Comparison of ENCODE assay signal across 1 cellular context in the genomic region with DNA sequence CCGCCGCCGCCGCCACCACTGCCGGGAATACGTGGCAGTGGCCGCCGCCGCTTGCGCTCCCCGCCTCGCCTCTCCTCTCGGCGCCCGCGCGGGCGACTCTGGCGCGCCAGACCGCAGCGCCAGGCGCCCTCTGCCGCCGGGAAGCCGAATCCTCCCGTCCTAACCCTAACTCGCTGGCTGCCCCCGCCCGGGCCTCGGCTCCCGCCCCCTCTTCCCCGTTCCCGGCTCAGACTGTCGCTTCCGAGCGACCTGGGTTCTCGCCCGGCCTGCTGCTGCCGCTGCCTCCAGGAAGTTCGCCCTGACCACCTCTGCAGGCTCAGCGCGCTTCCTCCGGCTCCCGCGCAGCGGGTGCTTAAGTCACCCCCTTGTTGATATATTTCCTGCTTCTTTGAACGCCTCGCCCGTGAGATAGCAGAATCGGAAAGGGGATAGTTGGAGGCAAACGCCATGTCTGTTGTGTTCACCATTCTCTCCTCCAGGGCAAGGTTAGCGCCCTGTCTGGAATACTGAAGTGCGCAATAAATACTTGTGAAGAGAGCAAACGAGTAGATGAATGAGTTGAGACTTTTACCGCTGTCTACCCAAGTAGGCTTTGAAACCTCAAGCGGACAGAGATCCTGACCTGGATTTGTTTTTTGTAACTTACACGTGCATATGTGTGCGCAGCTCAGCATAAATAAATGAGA.
TF ChIP-seq lines count a peak whose summit lies in the region.

TSS of gene SMCO4 (minus strand) at position 100 of the 686 bp plus-strand sequence. CDS start 64,202 bp downstream, outside the sequence.

TF ChIP-seq in K562, 482 proteins besides CTCF, POLR2A, EP300 and RAD21 (continued from another document and continues in another):
- TF ChIP-seq, protein P1, sequence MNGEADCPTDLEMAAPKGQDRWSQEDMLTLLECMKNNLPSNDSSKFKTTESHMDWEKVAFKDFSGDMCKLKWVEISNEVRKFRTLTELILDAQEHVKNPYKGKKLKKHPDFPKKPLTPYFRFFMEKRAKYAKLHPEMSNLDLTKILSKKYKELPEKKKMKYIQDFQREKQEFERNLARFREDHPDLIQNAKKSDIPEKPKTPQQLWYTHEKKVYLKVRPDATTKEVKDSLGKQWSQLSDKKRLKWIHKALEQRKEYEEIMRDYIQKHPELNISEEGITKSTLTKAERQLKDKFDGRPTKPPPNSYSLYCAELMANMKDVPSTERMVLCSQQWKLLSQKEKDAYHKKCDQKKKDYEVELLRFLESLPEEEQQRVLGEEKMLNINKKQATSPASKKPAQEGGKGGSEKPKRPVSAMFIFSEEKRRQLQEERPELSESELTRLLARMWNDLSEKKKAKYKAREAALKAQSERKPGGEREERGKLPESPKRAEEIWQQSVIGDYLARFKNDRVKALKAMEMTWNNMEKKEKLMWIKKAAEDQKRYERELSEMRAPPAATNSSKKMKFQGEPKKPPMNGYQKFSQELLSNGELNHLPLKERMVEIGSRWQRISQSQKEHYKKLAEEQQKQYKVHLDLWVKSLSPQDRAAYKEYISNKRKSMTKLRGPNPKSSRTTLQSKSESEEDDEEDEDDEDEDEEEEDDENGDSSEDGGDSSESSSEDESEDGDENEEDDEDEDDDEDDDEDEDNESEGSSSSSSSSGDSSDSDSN (IDR thresholded peaks at IDR 0.05; ENCODE audit: borderline replicate concordance in 1 of 2, low read depth in 2 of 2, low read length in 2 of 2): peak; percentile 60 to 70; a peak in 2 of 4 replicates
- TF ChIP-seq SFPQ (IDR thresholded peaks at IDR 0.05; ENCODE audit: low read depth, low read length) (no peak), TAF7 (tag; IDR thresholded peaks at IDR 0.05) (no peak), NR0B1 (IDR thresholded peaks at IDR 0.05; ENCODE audit: partially characterized antibody) (no peak), BRF1 (IDR thresholded peaks at IDR 0.05; ENCODE audit: borderline replicate concordance, extremely low read depth, insufficient read length) (no peak), CBX5 (IDR thresholded peaks at IDR 0.05; ENCODE audit: borderline replicate concordance, low read depth) (peak; percentile 37; the same call in 1 of the 2 replicates), FOXP1 (CRISPR knock-in tag; IDR thresholded peaks at IDR 0.05) (no peak), CBFA2T2 (conservative IDR thresholded peaks at IDR 0.05) (no peak), SNRNP70 (optimal IDR thresholded peaks at IDR 0.05; ENCODE audit: low read depth, low read length) (no peak), RCOR1 (IDR thresholded peaks at IDR 0.05; ENCODE audit: borderline replicate concordance in 1 of 2, low read depth in 2 of 2, low read length in 2 of 2) (peak; percentile 61 to 90; a peak in 3 of 4 replicates), TCFL5 (CRISPR knock-in tag; conservative IDR thresholded peaks at IDR 0.05) (no peak), MGA (IDR thresholded peaks at IDR 0.05) (no peak), MYC (IDR thresholded peaks at IDR 0.05; ENCODE audit: low read depth, low read length) (peak; percentile 65), MYC (CRISPR knock-in tag; IDR thresholded peaks at IDR 0.05; ENCODE audit: borderline replicate concordance, low read depth) (no peak), TAF9B (IDR thresholded peaks at IDR 0.05; ENCODE audit: partially characterized antibody) (no peak), ZNF785 (CRISPR knock-in tag; IDR thresholded peaks at IDR 0.05) (no peak), SMARCA4 (IDR thresholded peaks at IDR 0.05) (no peak), SMARCC2 (IDR thresholded peaks at IDR 0.05; ENCODE audit: low read depth) (no peak), EGR1 (conservative IDR thresholded peaks at IDR 0.05) (peak; percentile 83), ZNF444 (CRISPR knock-in tag; IDR thresholded peaks at IDR 0.05) (no peak), PURB (CRISPR knock-in tag; IDR thresholded peaks at IDR 0.05; ENCODE audit: low read depth) (no peak), BRD9 (IDR thresholded peaks at IDR 0.05; ENCODE audit: low read depth, partially characterized antibody) (no peak), ZNF197 (CRISPR knock-in tag; IDR thresholded peaks at IDR 0.05; ENCODE audit: low read depth) (peak; percentile 48; the same call in 1 of the 2 replicates), PHF20 (IDR thresholded peaks at IDR 0.05; ENCODE audit: partially characterized antibody) (peak; percentile 52), ARHGAP35 (IDR thresholded peaks at IDR 0.05; ENCODE audit: partially characterized antibody) (no peak), JUNB (CRISPR knock-in tag; conservative IDR thresholded peaks at IDR 0.05) (no peak), CBFB (CRISPR knock-in tag; IDR thresholded peaks at IDR 0.05) (no peak), ZNF436 (CRISPR knock-in tag; IDR thresholded peaks at IDR 0.05) (peak; percentile 98), HOMEZ (CRISPR knock-in tag; IDR thresholded peaks at IDR 0.05) (no peak), THAP7 (CRISPR knock-in tag; IDR thresholded peaks at IDR 0.05) (no peak), SOX6 (IDR thresholded peaks at IDR 0.05) (0 out of 2 replicates have a peak, but pooled peaks have one; percentile 10), FOXJ2 (tag; IDR thresholded peaks at IDR 0.05) (no peak)
- TF ChIP-seq, protein P2, sequence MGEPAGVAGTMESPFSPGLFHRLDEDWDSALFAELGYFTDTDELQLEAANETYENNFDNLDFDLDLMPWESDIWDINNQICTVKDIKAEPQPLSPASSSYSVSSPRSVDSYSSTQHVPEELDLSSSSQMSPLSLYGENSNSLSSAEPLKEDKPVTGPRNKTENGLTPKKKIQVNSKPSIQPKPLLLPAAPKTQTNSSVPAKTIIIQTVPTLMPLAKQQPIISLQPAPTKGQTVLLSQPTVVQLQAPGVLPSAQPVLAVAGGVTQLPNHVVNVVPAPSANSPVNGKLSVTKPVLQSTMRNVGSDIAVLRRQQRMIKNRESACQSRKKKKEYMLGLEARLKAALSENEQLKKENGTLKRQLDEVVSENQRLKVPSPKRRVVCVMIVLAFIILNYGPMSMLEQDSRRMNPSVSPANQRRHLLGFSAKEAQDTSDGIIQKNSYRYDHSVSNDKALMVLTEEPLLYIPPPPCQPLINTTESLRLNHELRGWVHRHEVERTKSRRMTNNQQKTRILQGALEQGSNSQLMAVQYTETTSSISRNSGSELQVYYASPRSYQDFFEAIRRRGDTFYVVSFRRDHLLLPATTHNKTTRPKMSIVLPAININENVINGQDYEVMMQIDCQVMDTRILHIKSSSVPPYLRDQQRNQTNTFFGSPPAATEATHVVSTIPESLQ (CRISPR knock-in tag; IDR thresholded peaks at IDR 0.05): 0 out of 2 replicates have a peak, but pooled peaks have one; percentile 54
- TF ChIP-seq, protein P3, sequence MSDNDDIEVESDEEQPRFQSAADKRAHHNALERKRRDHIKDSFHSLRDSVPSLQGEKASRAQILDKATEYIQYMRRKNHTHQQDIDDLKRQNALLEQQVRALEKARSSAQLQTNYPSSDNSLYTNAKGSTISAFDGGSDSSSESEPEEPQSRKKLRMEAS (CRISPR knock-in tag; IDR thresholded peaks at IDR 0.05): no peak
